8 cellular contexts compared by ENCODE assay signal in genomic region chr17:62064029-62064790, GRCh38. TPM values are rescaled to one million over a fixed set of nuclear protein-coding genes. Genes with fewer than 3 reads are reported as not detected.
A peak's percentile ranks its signal among the peaks of the same experiment; 100 is the strongest.
DNase-seq lines count a peak whose midpoint lies in the region; ATAC-seq and TF ChIP-seq lines count a peak whose summit lies in the region.

No MANE protein-coding gene starts in this region.

- ATAC-seq in GM19324 (IDR thresholded peaks at IDR 0.05; ENCODE audit: low FRiP score, unreplicated experiment) (no peak), HG02798 (IDR thresholded peaks at IDR 0.05; ENCODE audit: poor library complexity, unreplicated experiment) (no peak)

- H3K36me3 ChIP-seq in OCI-LY1 (ENCODE audit: insufficient read depth, low read length), result peaks cover 41% of the 10 kb centered on the region

- H3K27me3 ChIP-seq in OCI-LY1 (ENCODE audit: insufficient read depth, low read length) (no peaks in the 10 kb centered on the region), mononuclear cell (ENCODE audit: insufficient read depth, low read length) (no peaks in the 10 kb centered on the region)

- H3K4me3 ChIP-seq in OCI-LY1 (ENCODE audit: low read depth, low read length, poor library complexity, severe bottlenecking), result peak overlapping the region; percentile 96
- H3K4me3 ChIP-seq in choroid plexus epithelial cell (ENCODE audit: low read depth, low read length), result peak overlapping the region; percentile 99
- H3K4me3 ChIP-seq in mononuclear cell (ENCODE audit: low read length), result peak overlapping the region; percentile 71

- no peak overlapping the region for H2AFZ ChIP-seq in OCI-LY1 (ENCODE audit: low read length)

- no peaks in the 10 kb centered on the region for H3K9me2 ChIP-seq in OCI-LY1 (ENCODE audit: low read depth, low read length)

- peak overlapping the region; percentile 77 for H3K9ac ChIP-seq in OCI-LY1 (ENCODE audit: low read length)

- peak overlapping the region; percentile 76 for H3K27ac ChIP-seq in OCI-LY1 (ENCODE audit: low read depth, low read length, poor library complexity, severe bottlenecking)

- no peaks in the 10 kb centered on the region for H3F3A ChIP-seq in OCI-LY1 (ENCODE audit: insufficient read depth, low read length)

- H3K4me1 ChIP-seq in OCI-LY1 (ENCODE audit: insufficient read depth, low read length, severe bottlenecking) (peaks cover 28% of the 10 kb centered on the region), mononuclear cell (ENCODE audit: insufficient read depth, low read length) (peaks cover 22% of the 10 kb centered on the region)

- no peaks in the 10 kb centered on the region for H3K9me3 ChIP-seq in OCI-LY1 (ENCODE audit: low read length)
- H3K9me3 ChIP-seq in mononuclear cell (ENCODE audit: low read depth, low read length), result no peaks in the 10 kb centered on the region

- no peaks in the 10 kb centered on the region for H4K20me1 ChIP-seq in OCI-LY1 (ENCODE audit: insufficient read depth, low read length)

- no peak for TF ChIP-seq CTCF in OCI-LY1 (IDR thresholded peaks at IDR 0.05; ENCODE audit: low read length)
- no peak for TF ChIP-seq CTCF in choroid plexus epithelial cell (conservative IDR thresholded peaks at IDR 0.05; ENCODE audit: low read depth, low read length)

- H3K79me2 ChIP-seq in OCI-LY1 (ENCODE audit: insufficient read depth, low read length), result peaks cover 57% of the 10 kb centered on the region

- peak; percentile 8 for DNase-seq in NCI-H2171 treated with DMSO at 0.1 percent for 48 hours (lab: John Stamatoyannopoulos, UW)
- no peak for DNase-seq in NCI-H2171 (lab: John Stamatoyannopoulos, UW)
- peak; percentile 51 for DNase-seq in choroid plexus epithelial cell (ENCODE audit: low read depth)
- DNase-seq in iPS-NIHi7 (ENCODE audit: extremely low spot score), result no peak

- H3K4me2 ChIP-seq in OCI-LY1 (ENCODE audit: low read length), result peak overlapping the region; percentile 95

RNA-seq across cellular contexts. Expression of gene MED13, which starts 0.9 kb away (rescaled TPM):
- 164 TPM for total RNA-seq in mononuclear cell

Comparison
In these comparisons a context has a peak if more than half of its experiments do, and no peak if none do; other contexts are left out.
1. DNase-seq: peak in NCI-H2171 treated with DMSO at 0.1 percent for 48 hours (single experiment) and choroid plexus epithelial cell (single experiment); none in NCI-H2171 (single experiment) and iPS-NIHi7 (single experiment).
2. Peak in every context shown above with its lines, with median percentiles within 50 percentile points of each other: H3K4me3 ChIP-seq.